ENCODE assay signal across 1 cellular context in genomic region chr3:197949191-197949766, GRCh38.
TF ChIP-seq lines count a peak whose summit lies in the region.

No MANE protein-coding gene starts in this region.

TF ChIP-seq in GM12878, 131 proteins besides CTCF, POLR2A, EP300 and RAD21 (continued from another document):
- no peak for TF ChIP-seq CEBPZ (IDR thresholded peaks at IDR 0.05; ENCODE audit: low read depth, low read length)
- TF ChIP-seq HSF1 (IDR thresholded peaks at IDR 0.05; ENCODE audit: low read depth, low read length), result no peak
- no peak for TF ChIP-seq RUNX3 (IDR thresholded peaks at IDR 0.05; ENCODE audit: low read length)
- no peak for TF ChIP-seq TARDBP (IDR thresholded peaks at IDR 0.05; ENCODE audit: borderline replicate concordance)
- no peak for TF ChIP-seq ZSCAN29 (IDR thresholded peaks at IDR 0.05)
- TF ChIP-seq TCF3 (IDR thresholded peaks at IDR 0.05; ENCODE audit: borderline replicate concordance, insufficient read depth, low read depth, low read length), result no peak
- no peak for TF ChIP-seq BCL3 (IDR thresholded peaks at IDR 0.05; ENCODE audit: borderline replicate concordance, insufficient read depth, low read depth, low read length, poor library complexity, severe bottlenecking)
- no peak for TF ChIP-seq STAT3 (IDR thresholded peaks at IDR 0.05; ENCODE audit: low read depth, low read length)
- TF ChIP-seq EZH2 (IDR thresholded peaks at IDR 0.05; ENCODE audit: borderline replicate concordance, control insufficient read depth, low read depth, low read length), result no peak
- no peak for TF ChIP-seq SIX5 (IDR thresholded peaks at IDR 0.05; ENCODE audit: low read depth, low read length, severe bottlenecking)
- TF ChIP-seq ESRRA (IDR thresholded peaks at IDR 0.05; ENCODE audit: low read length), result no peak
- no peak for TF ChIP-seq ZNF24 (IDR thresholded peaks at IDR 0.05)
- TF ChIP-seq NR2F1 (conservative IDR thresholded peaks at IDR 0.05), result no peak
- no peak for TF ChIP-seq FOXM1 (IDR thresholded peaks at IDR 0.05; ENCODE audit: low read depth, low read length)
- no peak for TF ChIP-seq MTA3 (IDR thresholded peaks at IDR 0.05; ENCODE audit: borderline replicate concordance, low read length)
TF ChIP-seq in GM12878: peak in this region for 0.
